20 cellular contexts compared by ENCODE assay signal in genomic region chr10:13732485-13732884, GRCh38.
DNase-seq lines count a peak whose midpoint lies in the region; ATAC-seq and TF ChIP-seq lines count a peak whose summit lies in the region.
"Had no signal": no experiment of that assay in that cellular context is flagged by ENCODE, and none has a peak within 500 bp of the region (broad histone marks: within the 10 kb centered on the region; RNA-seq: fewer than 3 reads in every experiment).

No MANE protein-coding gene starts in this region.

- TF ChIP-seq POLR2A in erythroblast (IDR thresholded peaks at IDR 0.05; ENCODE audit: low read length) (no peak), GM18505 (IDR thresholded peaks at IDR 0.05; ENCODE audit: borderline replicate concordance, extremely low read depth, insufficient read depth, insufficient read length) (no peak)

- DNase-seq in left cardiac atrium (no peak), left ventricle myocardium superior (no peak), SHP77 treated with DMSO at 0.1 percent for 48 hours (lab: John Stamatoyannopoulos, UW) (peak; percentile 2), myocyte (ENCODE audit: low read depth) (peak; percentile 8), erythroblast (lab: John Stamatoyannopoulos, UW) (no peak)
- DNase-seq: activated CD4-positive, alpha-beta T cell treated with anti-CD3 and anti-CD28 coated beads, Interleukin-2, amount 10 ng/mL, durations not matched to agents 7 days and 5 days; activated CD8-positive, alpha-beta memory T cell treated with anti-CD3 and anti-CD28 coated beads, Interleukin-2, amount 10 ng/mL, durations not matched to agents 7 days and 5 days; activated naive CD4-positive, alpha-beta T cell treated with Interleukin-2 at 50 U/mL for 16 hours; activated T-cell treated with anti-CD3 and anti-CD28 coated beads, Interleukin-2, amount 50 U/mL, for 72 hours; C1 segment of cervical spinal cord; Calu3; H7; hippocampal formation; NCI-H1092; NCI-H69; stimulated activated CD8-positive, alpha-beta memory T cell treated with anti-CD3 and anti-CD28 coated beads, Interleukin-4, amount 100 ng/mL, for 48 hours had no signal

- intact Hi-C loops in left cardiac atrium (cut with DNase I): no loop called here
- intact Hi-C loops in left ventricle myocardium superior (cut with micrococcal nuclease): no loop called here

- ATAC-seq in left cardiac atrium (peak; percentile 17 to 59), left ventricle myocardium superior (no peak), HG03095 (IDR thresholded peaks at IDR 0.05; ENCODE audit: unreplicated experiment) (no peak), GM18505 (IDR thresholded peaks at IDR 0.05; ENCODE audit: unreplicated experiment) (no peak)
- ATAC-seq: activated CD8-positive, alpha-beta memory T cell treated with anti-CD3 and anti-CD28 coated beads, Interleukin-2, amount 10 ng/mL, durations not matched to agents 7 days and 5 days; activated T-cell treated with anti-CD3 and anti-CD28 coated beads, Interleukin-2, amount 50 U/mL, for 72 hours; gastroesophageal sphincter; SK-N-SH treated with all-trans-retinoic acid at 6 μM for 48 hours had no signal

Comparison
In these comparisons a context has a peak if more than half of its experiments do, and no peak if none do; other contexts are left out.
1. ATAC-seq: peak in left cardiac atrium (2 of 2); none in left ventricle myocardium superior (single experiment), HG03095 (single experiment) and GM18505 (single experiment).
2. DNase-seq: peak in SHP77 treated with DMSO at 0.1 percent for 48 hours (single experiment) and myocyte (single experiment); none in left cardiac atrium (single experiment), left ventricle myocardium superior (single experiment) and erythroblast (0 of 2).